Comparison of ENCODE assay signal across 30 cellular contexts in the genomic region with DNA sequence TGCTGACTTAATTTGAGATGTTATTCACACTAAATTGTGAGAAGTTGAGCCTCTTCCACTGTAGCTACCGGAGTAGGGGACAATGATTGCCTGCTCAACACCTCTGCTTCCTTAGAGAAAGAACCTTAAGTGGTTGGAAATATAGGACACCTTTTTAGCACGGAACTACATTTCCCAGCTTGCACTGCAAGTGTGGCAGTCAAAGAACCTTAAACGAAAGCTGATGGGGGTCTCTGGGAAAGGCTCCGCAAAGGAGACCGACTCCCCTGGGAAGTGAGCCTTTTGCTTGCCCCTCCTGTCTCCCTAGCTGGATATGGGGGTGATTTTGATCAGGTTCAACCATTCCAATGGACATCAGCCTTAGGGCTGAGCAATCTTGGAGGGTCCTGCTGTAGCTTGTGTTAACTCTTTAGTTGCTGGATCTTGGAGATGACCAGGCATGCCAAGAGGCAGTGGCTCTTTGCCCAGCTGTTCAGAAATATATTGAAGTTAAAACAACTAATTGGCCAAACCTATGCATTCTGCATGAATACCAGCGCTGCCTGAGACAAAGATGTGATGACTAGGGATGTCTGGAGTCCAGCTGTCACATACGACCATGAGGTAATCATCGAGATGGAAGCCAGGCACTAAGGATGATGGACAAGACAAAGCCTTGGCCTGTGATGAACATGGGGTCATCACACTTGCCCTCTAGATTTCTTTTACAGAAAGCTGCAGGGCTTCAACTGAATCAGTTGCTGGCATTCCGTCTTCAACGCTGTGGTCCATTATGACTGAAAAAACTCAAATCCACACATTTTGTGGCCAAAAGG.
DNase-seq lines count a peak whose midpoint lies in the region; ATAC-seq and TF ChIP-seq lines count a peak whose summit lies in the region.
"Had no signal": no experiment of that assay in that cellular context is flagged by ENCODE, and none has a peak within 500 bp of the region (broad histone marks: within the 10 kb centered on the region; RNA-seq: fewer than 3 reads in every experiment).

No MANE protein-coding gene starts in this region.

- POLR2A ChIA-PET in WTC11 (lab: Charles Lee), result no interaction called here

- no peak overlapping the region for H2BK120ac ChIP-seq in H9 (ENCODE audit: low read depth, low read length, poor library complexity, severe bottlenecking)
- peak overlapping the region; percentile 90 for H2BK120ac ChIP-seq in trophoblast cell (ENCODE audit: insufficient read depth, low read length, poor library complexity)

- H3K9me3 Mint-ChIP-seq in H9 (peaks cover 4 to 5% of the 10 kb centered on the region in 2 experiments; a peak in 3 of 5 replicates), WTC11 (peaks cover 13% of the 10 kb centered on the region)
- H3K9me3 Mint-ChIP-seq: activated B cell treated with CpG ODN at 0.5 μM for 24 hours; CD4-positive, alpha-beta memory T cell had no signal

- CTCF ChIA-PET in WTC11 (lab: Charles Lee), result no interaction called here

- no peak overlapping the region for H2BK5ac ChIP-seq in H9 (ENCODE audit: insufficient read length, low read length)
- peak overlapping the region; percentile 88 for H2BK5ac ChIP-seq in trophoblast cell (ENCODE audit: low read depth, low read length, poor library complexity)

- H3K79me2 ChIP-seq in H9 (ENCODE audit: insufficient read depth, low read length) (no peaks in the 10 kb centered on the region), trophoblast cell (ENCODE audit: control insufficient read depth, insufficient read depth, low read length, poor library complexity) (peaks cover 9% of the 10 kb centered on the region)

- H3K23ac ChIP-seq in H9 (ENCODE audit: insufficient read length, low read depth, low read length) (no peak overlapping the region), trophoblast cell (ENCODE audit: low read length) (no peak overlapping the region)

- H2BK20ac ChIP-seq in H9 (ENCODE audit: low read depth, low read length, poor library complexity, severe bottlenecking), result no peak overlapping the region

- H3K4me1 ChIP-seq in H9 (ENCODE audit: insufficient read depth, low read length) (no peaks in the 10 kb centered on the region), iPS-20b (ENCODE audit: insufficient read depth, low read length) (peaks cover 4% of the 10 kb centered on the region; the same call in 1 of the 2 replicates), trophoblast cell (ENCODE audit: control insufficient read depth in 1 of 2, insufficient read depth in 2 of 2, low read length in 2 of 2) (peaks cover 10 to 36% of the 10 kb centered on the region in 2 experiments), thyroid gland (no peaks in the 10 kb centered on the region), prostate gland (replicated peaks) (no peaks in the 10 kb centered on the region)
- H3K4me1 ChIP-seq: ascending aorta, colonic mucosa had no signal

- H3K27ac ChIP-seq in H9 (ENCODE audit: insufficient read length, low read depth, low read length) (no peak overlapping the region), iPS-20b (ENCODE audit: low read length) (no peak overlapping the region), trophoblast cell (ENCODE audit: low read depth, low read length) (peak overlapping the region; percentile 89), thyroid gland (no peak overlapping the region), prostate gland (no peak overlapping the region)
- H3K27ac ChIP-seq: ascending aorta, cardiac muscle cell, colonic mucosa, transverse colon had no signal

- H3K79me1 ChIP-seq in H9 (ENCODE audit: insufficient read depth, low read depth, low read length, poor library complexity, severe bottlenecking) (no peaks in the 10 kb centered on the region), trophoblast cell (ENCODE audit: low read length) (peaks cover 31% of the 10 kb centered on the region)

- H4K91ac ChIP-seq in H9 (ENCODE audit: insufficient read length, low read depth, low read length) (no peak overlapping the region), trophoblast cell (ENCODE audit: low read depth, low read length) (peak overlapping the region; percentile 92)

- H3K4me2 ChIP-seq in H9 (ENCODE audit: insufficient read depth, insufficient read length, low read length) (peak overlapping the region; percentile 50), trophoblast cell (ENCODE audit: low read length) (peak overlapping the region; percentile 22)

- H4K8ac ChIP-seq in H9 (replicated peaks; ENCODE audit: insufficient read length, low read depth, low read length) (no peak overlapping the region), trophoblast cell (ENCODE audit: low read depth, low read length) (peak overlapping the region; percentile 79)

- H2BK15ac ChIP-seq in H9 (ENCODE audit: low read depth, low read length), result no peak overlapping the region

- no peak overlapping the region for H3K9ac ChIP-seq in H9 (ENCODE audit: extremely low read depth, insufficient read length, low read length)
- H3K9ac ChIP-seq in iPS-20b (ENCODE audit: low read depth, low read length), result peak overlapping the region; percentile 69; the same call in 1 of the 2 replicates
- H3K9ac ChIP-seq in trophoblast cell (ENCODE audit: low read length), result no peak overlapping the region

- no peak overlapping the region for H2AK5ac ChIP-seq in H9 (ENCODE audit: insufficient read length, low read length)
- no peak overlapping the region for H2AK5ac ChIP-seq in trophoblast cell (ENCODE audit: low read length)

- WGBS in H9 (ENCODE audit: extremely low coverage, insufficient read length, low lambda C conversion rate), result no CpG with 5 or more reads among the region's 10 CpGs
- WGBS in trophoblast cell (ENCODE audit: extremely low coverage, insufficient coverage, insufficient read length), result no CpG with 5 or more reads among the region's 10 CpGs
- 72 to 75% methylated on average over 10 of the region's 10 CpGs for WGBS in thyroid gland, 2 donors
- 73% methylated on average over 10 of the region's 10 CpGs for WGBS in prostate gland

- H3K27me3 ChIP-seq in H9 (ENCODE audit: insufficient read depth, low read length) (no peaks in the 10 kb centered on the region), iPS-20b (ENCODE audit: insufficient read depth, low read length) (no peaks in the 10 kb centered on the region), trophoblast cell (ENCODE audit: insufficient read depth, low read length) (no peaks in the 10 kb centered on the region), thyroid gland (no peaks in the 10 kb centered on the region), prostate gland (replicated peaks; ENCODE audit: insufficient read depth) (no peaks in the 10 kb centered on the region)
- H3K27me3 ChIP-seq: ascending aorta, cardiac muscle cell, colonic mucosa, sigmoid colon, transverse colon had no signal

- TF ChIP-seq CTCF in H9 (conservative IDR thresholded peaks at IDR 0.05) (no peak), WTC11 (IDR thresholded peaks at IDR 0.05) (no peak), thyroid gland (IDR thresholded peaks at IDR 0.05) (no peak), prostate gland (IDR thresholded peaks at IDR 0.05) (no peak), GM13977 (IDR thresholded peaks at IDR 0.05; ENCODE audit: extremely low read depth, insufficient read depth, missing control alignments) (no peak)

- H3K9me3 ChIP-seq in H9 (ENCODE audit: control insufficient read depth, low read depth, low read length), result no peaks in the 10 kb centered on the region
- no peaks in the 10 kb centered on the region for H3K9me3 ChIP-seq in iPS-20b (ENCODE audit: insufficient read depth, low read depth, low read length)
- peaks cover 5% of the 10 kb centered on the region for H3K9me3 ChIP-seq in trophoblast cell (ENCODE audit: insufficient read depth, low read depth, low read length)
- no peaks in the 10 kb centered on the region for H3K9me3 ChIP-seq in thyroid gland
- H3K9me3 ChIP-seq in prostate gland, result no peaks in the 10 kb centered on the region
- H3K9me3 ChIP-seq: ascending aorta, colonic mucosa, sigmoid colon, transverse colon had no signal

- peaks cover 2% of the 10 kb centered on the region; the same call in 1 of the 2 replicates for H3K27me3 Mint-ChIP-seq in H9 (ENCODE audit: low read depth)
- no peaks in the 10 kb centered on the region; the same call in 1 of the 2 replicates for H3K27me3 Mint-ChIP-seq in WTC11 (ENCODE audit: low read depth)
- H3K27me3 Mint-ChIP-seq: activated B cell treated with CpG ODN at 0.5 μM for 24 hours; B cell; CD4-positive, alpha-beta memory T cell; IgD-negative memory B cell had no signal

- no peak overlapping the region for H2BK12ac ChIP-seq in H9 (ENCODE audit: insufficient read length, low read depth, low read length)
- H2BK12ac ChIP-seq in trophoblast cell (ENCODE audit: low read length), result peak overlapping the region; percentile 93

- TF ChIP-seq POLR2A in thyroid gland (IDR thresholded peaks at IDR 0.05) (no peak), prostate gland (IDR thresholded peaks at IDR 0.05) (no peak)

- H3T11ph ChIP-seq in H9 (ENCODE audit: low read length), result no peak overlapping the region

- H3K36me3 ChIP-seq in iPS-20b (ENCODE audit: insufficient read depth, low read depth, low read length), result no peaks in the 10 kb centered on the region
- no peaks in the 10 kb centered on the region for H3K36me3 ChIP-seq in trophoblast cell (ENCODE audit: control insufficient read depth in 1 of 2, insufficient read depth in 2 of 2, low read length in 2 of 2)
- H3K36me3 ChIP-seq in thyroid gland, result no peaks in the 10 kb centered on the region
- H3K36me3 ChIP-seq in prostate gland, result no peaks in the 10 kb centered on the region
- H3K36me3 ChIP-seq: ascending aorta, cardiac muscle cell, colonic mucosa, sigmoid colon, transverse colon had no signal

- H3K4me3 ChIP-seq in iPS-20b (ENCODE audit: low read length) (peak overlapping the region; percentile 77), trophoblast cell (ENCODE audit: low read depth, low read length) (no peak overlapping the region), thyroid gland (replicated peaks in 1 of 3) (no peak overlapping the region), prostate gland (no peak overlapping the region)
- H3K4me3 ChIP-seq: ascending aorta, cardiac muscle cell, colonic mucosa, sigmoid colon, transverse colon had no signal

- H3K4me1 Mint-ChIP-seq in H9, result peaks cover 13 to 19% of the 10 kb centered on the region in 2 experiments
- H3K4me1 Mint-ChIP-seq in WTC11, result peaks cover 29% of the 10 kb centered on the region

- H3K36me3 Mint-ChIP-seq in H9 (ENCODE audit: insufficient read depth in 1 of 3, low read depth in 3 of 3) (no peaks in the 10 kb centered on the region; a peak in 1 of 7 replicates), WTC11 (0 out of 2 replicates have a peak, but pooled peaks cover 3% of the 10 kb centered on the region)
- H3K36me3 Mint-ChIP-seq: CD4-positive, alpha-beta memory T cell; IgD-negative memory B cell had no signal

- H3K4ac ChIP-seq in H9 (ENCODE audit: low read depth, low read length), result no peak overlapping the region
- H3K4ac ChIP-seq in trophoblast cell (ENCODE audit: low read depth, low read length), result peak overlapping the region; percentile 25

- H3K18ac ChIP-seq in H9 (ENCODE audit: insufficient read length, low read depth, low read length), result no peak overlapping the region
- peak overlapping the region; percentile 76 for H3K18ac ChIP-seq in trophoblast cell (ENCODE audit: low read length)

- no peak overlapping the region for H3K27ac Mint-ChIP-seq in H9
- no peak overlapping the region for H3K27ac Mint-ChIP-seq in WTC11
- H3K27ac Mint-ChIP-seq: activated B cell treated with CpG ODN at 0.5 μM for 24 hours, B cell had no signal

- H4K12ac ChIP-seq in trophoblast cell (ENCODE audit: low read depth, low read length), result no peak overlapping the region

- no peak overlapping the region for H3K56ac ChIP-seq in H9 (ENCODE audit: insufficient read length, low read depth, low read length)

- no peak overlapping the region for H4K5ac ChIP-seq in H9 (ENCODE audit: insufficient read length, low read depth, low read length)

- DNase-seq in H9 (no peak), WTC11 (ENCODE audit: low spot score) (no peak), trophoblast cell (no peak), thyroid gland (no peak), activated T-cell treated with anti-CD3 and anti-CD28 coated beads for 4 hours (no peak), prostate gland (ENCODE audit: low spot score) (no peak), GM13977 (ENCODE audit: low spot score) (no peak)
- DNase-seq: ACHN; activated B cell treated with CpG ODN at 0.5 μM for 24 hours; activated CD4-positive, alpha-beta T cell treated with anti-CD3 and anti-CD28 coated beads, Interleukin-2, amount 50 U/mL, for 1 hour; activated gamma-delta T cell treated with Interleukin-2 at 50 U/mL for 16 hours; activated T-cell treated with anti-CD3 and anti-CD28 coated beads, Interleukin-2, amount 50 U/mL, for 48 hours; CD4-positive, alpha-beta memory T cell; colonic mucosa; effector memory CD4-positive, alpha-beta T cell; glutamatergic neuron; MV-4-11; NCI-H146; NCI-H82; posterior cingulate gyrus; SHP77 treated with DMSO at 0.1 percent for 48 hours; sigmoid colon; stimulated activated CD4-positive, alpha-beta T cell treated with anti-CD3 and anti-CD28 coated beads, Interleukin-4, amount 100 ng/mL, for 1 hour; transverse colon had no signal

- H2AFZ ChIP-seq in H9 (ENCODE audit: low read length) (peak overlapping the region; percentile 32), trophoblast cell (ENCODE audit: insufficient read depth, low read length, poor library complexity) (peak overlapping the region; percentile 47)

- in situ Hi-C loops in GM13977 (cut with MboI; ENCODE audit: low pct_unique_long_range_greater_than_20kb, low sequenced_read_pairs, unreplicated experiment), result no loop called here

- H3K4me3 Mint-ChIP-seq in H9, result peak overlapping the region; percentile 60 to 66; a peak in 4 of 5 replicates
- H3K4me3 Mint-ChIP-seq in WTC11, result peak overlapping the region; percentile 59
- H3K4me3 Mint-ChIP-seq: activated B cell treated with CpG ODN at 0.5 μM for 24 hours; B cell; CD4-positive, alpha-beta memory T cell; IgD-negative memory B cell had no signal

- intact Hi-C loops in thyroid gland (cut with DNase I), result no loop called here
- intact Hi-C loops in prostate gland (cut with DNase I), result no loop called here

- H3K14ac ChIP-seq in H9 (ENCODE audit: insufficient read depth, low read length) (no peak overlapping the region), trophoblast cell (ENCODE audit: low read length) (peak overlapping the region; percentile 71)

- no peaks in the 10 kb centered on the region for H3K23me2 ChIP-seq in H9 (ENCODE audit: insufficient read length, low read depth, low read length, poor library complexity, severe bottlenecking)

- ATAC-seq in WTC11, result peak; percentile 51
- ATAC-seq: left lobe of liver had no signal

- no peaks in the 10 kb centered on the region for H4K20me1 ChIP-seq in H9 (ENCODE audit: control insufficient read depth, insufficient read depth, insufficient read length)
